In the genomic region with DNA sequence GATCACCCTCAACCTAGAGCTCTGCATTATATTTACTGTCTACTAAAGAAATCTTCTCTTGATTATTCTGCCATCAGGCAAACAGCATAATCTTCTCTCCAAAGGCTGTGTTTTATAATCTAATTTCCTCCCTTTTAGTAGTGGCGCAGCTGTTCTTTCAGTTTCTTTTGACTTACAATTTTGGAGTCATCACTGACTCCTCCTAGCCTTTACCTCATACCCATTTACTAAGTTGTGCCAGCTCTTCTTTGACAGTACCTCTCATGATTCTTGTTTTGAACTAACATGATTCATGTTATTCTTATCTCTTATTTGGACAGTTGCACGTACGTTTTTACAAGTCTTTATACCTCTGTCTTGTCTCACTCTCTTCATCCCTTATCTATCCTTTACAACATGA, we compare ENCODE assay signal across 18 cellular contexts.
DNase-seq lines count a peak whose midpoint lies in the region; ATAC-seq and TF ChIP-seq lines count a peak whose summit lies in the region.
"Had no signal": no experiment of that assay in that cellular context is flagged by ENCODE, and none has a peak within 500 bp of the region (broad histone marks: within the 10 kb centered on the region; RNA-seq: fewer than 3 reads in every experiment).

No MANE protein-coding gene starts in this region.

- no peaks in the 10 kb centered on the region for H3K9me3 ChIP-seq in WERI-Rb-1 (ENCODE audit: severe bottlenecking)

- no peaks in the 10 kb centered on the region for H3K27me3 ChIP-seq in foreskin keratinocyte
- H3K27me3 ChIP-seq in WERI-Rb-1 (ENCODE audit: insufficient read depth, low read depth, severe bottlenecking): no peaks in the 10 kb centered on the region

- no peaks in the 10 kb centered on the region for H3K36me3 ChIP-seq in WERI-Rb-1

- no peak overlapping the region for H3K27ac ChIP-seq in foreskin keratinocyte
- H3K27ac ChIP-seq in WERI-Rb-1: no peak overlapping the region
- H3K27ac ChIP-seq: 22Rv1 had no signal

- peak; percentile 23 for ATAC-seq in Right ventricle myocardium inferior
- ATAC-seq in left ventricle myocardium superior: no peak
- ATAC-seq in foreskin keratinocyte: peak; percentile 45
- ATAC-seq in omental fat pad (ENCODE audit: low FRiP score): peak; percentile 81
- no peak for ATAC-seq in GM18907 (IDR thresholded peaks at IDR 0.05; ENCODE audit: unreplicated experiment)

- no peak overlapping the region for H3K4me3 ChIP-seq in WERI-Rb-1 (ENCODE audit: low read depth, low read length)

- no peak for DNase-seq in Right ventricle myocardium inferior (ENCODE audit: missing footprints)
- no peak for DNase-seq in left ventricle myocardium superior
- DNase-seq in foreskin keratinocyte: peak in 1 of 2 donors; percentile 2
- no peak for DNase-seq in omental fat pad (ENCODE audit: low spot score)
- DNase-seq in WERI-Rb-1: no peak
- DNase-seq in medulla oblongata (ENCODE audit: extremely low spot score): no peak
- DNase-seq in HT-29 (ENCODE audit: low spot score): no peak
- DNase-seq: DND-41; H7; Karpas-422; NCI-H1417 treated with DMSO at 0.1 percent for 48 hours; NCI-H187 treated with DMSO at 0.1 percent for 48 hours; NCI-H345; NCI-H526; NK-92 treated with Interleukin-12 subunit alpha and Interleukin-12 subunit beta, amount 100 ng/mL, for 24 hours; SHP77 treated with DMSO at 0.1 percent for 48 hours had no signal

- no peaks in the 10 kb centered on the region for H3K4me1 ChIP-seq in foreskin keratinocyte

- TF ChIP-seq CTCF in foreskin keratinocyte (conservative IDR thresholded peaks at IDR 0.05): no peak
- no peak for TF ChIP-seq CTCF in omental fat pad (IDR thresholded peaks at IDR 0.05)
- TF ChIP-seq CTCF in WERI-Rb-1 (IDR thresholded peaks at IDR 0.05; ENCODE audit: low read depth, low read length): no peak

- intact Hi-C loops in Right ventricle myocardium inferior (cut with DNase I): no loop called here
- intact Hi-C loops in left ventricle myocardium superior (cut with micrococcal nuclease): no loop called here

Comparison
In these comparisons a context has a peak if more than half of its experiments do, and no peak if none do; other contexts are left out.
1. ATAC-seq: peak in Right ventricle myocardium inferior (single experiment), foreskin keratinocyte (single experiment) and omental fat pad (single experiment); none in left ventricle myocardium superior (single experiment) and GM18907 (single experiment).